ENCODE assay signal across 8 cellular contexts in the genomic region with DNA sequence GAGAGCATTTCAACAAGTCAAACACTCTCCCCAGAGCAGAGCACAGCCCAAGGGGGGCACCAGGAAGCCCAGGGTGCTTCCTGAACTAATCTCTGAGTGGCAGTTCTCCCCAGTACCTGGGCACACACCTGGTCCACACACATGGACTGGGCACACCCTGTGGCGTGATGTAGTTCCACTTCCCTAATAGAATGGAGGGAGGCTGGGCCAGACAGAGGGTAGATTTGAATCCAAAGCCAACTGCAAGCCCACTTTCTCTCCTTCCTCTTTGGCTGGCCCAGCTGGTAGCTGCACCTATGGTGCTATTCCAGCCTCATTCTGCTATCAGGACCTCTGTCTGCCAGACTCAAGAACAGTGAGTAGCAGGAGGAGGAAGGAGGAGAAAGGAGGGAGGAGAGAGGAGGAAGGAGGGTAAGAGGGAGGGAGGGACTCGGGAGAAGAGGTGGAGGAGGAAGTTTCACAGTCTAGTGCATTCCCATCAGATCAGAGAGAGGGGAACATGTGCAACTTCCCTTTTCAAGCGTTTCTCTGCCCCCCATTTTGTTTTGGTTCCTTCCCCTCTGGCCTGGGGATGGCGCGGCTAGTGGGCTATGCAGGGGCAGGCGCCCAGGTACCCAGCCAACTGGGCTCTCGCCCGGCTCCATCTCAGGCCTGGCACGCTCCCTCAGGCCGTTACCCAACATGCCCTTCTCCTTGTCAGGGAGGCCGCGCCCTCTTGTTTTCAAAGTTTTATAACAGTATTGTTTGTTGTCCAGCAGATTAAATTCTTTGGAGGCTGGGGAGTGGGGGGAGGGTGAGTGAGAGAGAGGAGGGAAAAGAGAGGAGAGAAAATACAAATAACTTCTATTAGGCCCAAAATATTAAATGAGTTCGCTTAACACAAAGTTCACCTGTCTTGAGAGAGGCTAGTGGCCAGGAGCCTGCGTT. TPM values are rescaled to one million over a fixed set of nuclear protein-coding genes. Genes with fewer than 3 reads are reported as not detected.
A peak's percentile ranks its signal among the peaks of the same experiment; 100 is the strongest.
DNase-seq lines count a peak whose midpoint lies in the region; ATAC-seq and TF ChIP-seq lines count a peak whose summit lies in the region.

No MANE protein-coding gene starts in this region.

- peaks cover 70 to 100% (median 98%) of the 10 kb centered on the region in 9 donors for H3K4me1 ChIP-seq in heart right ventricle

- TF ChIP-seq CTCF in WERI-Rb-1 (IDR thresholded peaks at IDR 0.05; ENCODE audit: low read depth, low read length) (no peak), heart right ventricle (IDR thresholded peaks at IDR 0.05) (no peak), nephron progenitor cell (IDR thresholded peaks at IDR 0.05) (no peak)

- H3K27ac Mint-ChIP-seq in IgD-negative memory B cell = peak overlapping the region; percentile 93 to 98 (median 96)
- H3K27ac Mint-ChIP-seq in stimulated activated naive CD8-positive, alpha-beta T cell treated with anti-CD3 and anti-CD28 coated beads, Interleukin-15, amount 100 ng/mL, for 72 hours = peak overlapping the region; percentile 73 to 94
- no peak overlapping the region for H3K27ac Mint-ChIP-seq in nephron progenitor cell

- peak; percentile 14 for DNase-seq in WERI-Rb-1
- peak in 1 of 2 donors; percentile 66 for DNase-seq in heart right ventricle
- DNase-seq in stimulated activated naive CD8-positive, alpha-beta T cell treated with anti-CD3 and anti-CD28 coated beads, Interleukin-15, amount 100 ng/mL, for 72 hours = no peak
- no peak for DNase-seq in NCI-H748 (lab: John Stamatoyannopoulos, UW; ENCODE audit: unreplicated experiment)
- DNase-seq in nephron progenitor cell = no peak
- no peak for DNase-seq in activated CD4-positive, alpha-beta T cell treated with anti-CD3 and anti-CD28 coated beads for 1 hour
- no peak for DNase-seq in GM19240 (ENCODE audit: insufficient read length, low spot score)

- ATAC-seq in heart right ventricle = peak; percentile 9 to 65 (median 57)
- ATAC-seq in stimulated activated naive CD8-positive, alpha-beta T cell treated with anti-CD3 and anti-CD28 coated beads, Interleukin-15, amount 100 ng/mL, for 72 hours = peak; percentile 35

- H3K9me3 Mint-ChIP-seq in IgD-negative memory B cell = no peaks in the 10 kb centered on the region
- H3K9me3 Mint-ChIP-seq in stimulated activated naive CD8-positive, alpha-beta T cell treated with anti-CD3 and anti-CD28 coated beads, Interleukin-15, amount 100 ng/mL, for 72 hours = no peaks in the 10 kb centered on the region
- no peaks in the 10 kb centered on the region for H3K9me3 Mint-ChIP-seq in nephron progenitor cell

- no peaks in the 10 kb centered on the region for H3K9me3 ChIP-seq in WERI-Rb-1 (ENCODE audit: severe bottlenecking)
- no peaks in the 10 kb centered on the region for H3K9me3 ChIP-seq in heart right ventricle

- WGBS in heart right ventricle, 2 donors = 60 to 69% methylated on average over 14 of the region's 14 CpGs

- H3K27ac ChIP-seq in WERI-Rb-1 = no peak overlapping the region
- peak overlapping the region; percentile 5 to 81 (median 76) for H3K27ac ChIP-seq in heart right ventricle

- H3K36me3 ChIP-seq in WERI-Rb-1 (peaks cover 53% of the 10 kb centered on the region), heart right ventricle (peaks cover 6 to 100% (median 56%) of the 10 kb centered on the region in 9 donors)

- H3K36me3 Mint-ChIP-seq in IgD-negative memory B cell (peaks cover 4% of the 10 kb centered on the region), nephron progenitor cell (ENCODE audit: low read depth) (no peaks in the 10 kb centered on the region)

- intact Hi-C loops in heart right ventricle (cut with DNase I) = loop anchor here in 1 of 10 donors (5.0 kb wide), 1 partner anchor 155 kb away; no protein-coding TSS in a partner anchor

- H3K4me3 Mint-ChIP-seq in IgD-negative memory B cell = peak overlapping the region; percentile 44 to 86 (median 68)
- peak overlapping the region in 1 of 2 donors; percentile 55 for H3K4me3 Mint-ChIP-seq in stimulated activated naive CD8-positive, alpha-beta T cell treated with anti-CD3 and anti-CD28 coated beads, Interleukin-15, amount 100 ng/mL, for 72 hours
- no peak overlapping the region for H3K4me3 Mint-ChIP-seq in nephron progenitor cell

- peaks cover 46% of the 10 kb centered on the region in 3 donors for H3K4me1 Mint-ChIP-seq in IgD-negative memory B cell
- peaks cover 58% of the 10 kb centered on the region for H3K4me1 Mint-ChIP-seq in stimulated activated naive CD8-positive, alpha-beta T cell treated with anti-CD3 and anti-CD28 coated beads, Interleukin-15, amount 100 ng/mL, for 72 hours
- H3K4me1 Mint-ChIP-seq in nephron progenitor cell = peaks cover 65% of the 10 kb centered on the region

- H3K27me3 ChIP-seq in WERI-Rb-1 (ENCODE audit: insufficient read depth, low read depth, severe bottlenecking) (no peaks in the 10 kb centered on the region), heart right ventricle (no peaks in the 10 kb centered on the region)

- H3K27me3 Mint-ChIP-seq in IgD-negative memory B cell (no peaks in the 10 kb centered on the region), nephron progenitor cell (ENCODE audit: low read depth, poor library complexity) (peaks cover 4% of the 10 kb centered on the region)
- no peaks in the 10 kb centered on the region for H3K27me3 Mint-ChIP-seq in stimulated activated naive CD8-positive, alpha-beta T cell treated with anti-CD3 and anti-CD28 coated beads, Interleukin-15, amount 100 ng/mL, for 72 hours

- H3K4me3 ChIP-seq in WERI-Rb-1 (ENCODE audit: low read depth, low read length) (no peak overlapping the region), heart right ventricle (no peak overlapping the region)

RNA-seq across cellular contexts. Expression of a gene that starts 55.8 kb away (rescaled TPM):
- polyA plus RNA-seq in IgD-negative memory B cell = 67.2 TPM
- total RNA-seq in heart right ventricle = 100 to 1,000 TPM in 4 of 10 donors, 10 to 100 TPM in 6; 84.0 to 114 (median 97.0) TPM
- 10 to 100 TPM; 44.0 to 69.2 TPM for polyA plus RNA-seq in heart right ventricle
